Comparison of ENCODE assay signal across 17 cellular contexts in genomic region chr3:118544458-118544857, GRCh38.
DNase-seq lines count a peak whose midpoint lies in the region; ATAC-seq, FAIRE-seq and TF ChIP-seq lines count a peak whose summit lies in the region.
"Had no signal": no experiment of that assay in that cellular context is flagged by ENCODE, and none has a peak within 500 bp of the region (broad histone marks: within the 10 kb centered on the region; RNA-seq: fewer than 3 reads in every experiment).

No MANE protein-coding gene starts in this region.

- 74 to 94% (median 83%) methylated on average over 5 of the region's 5 CpGs for WGBS in heart left ventricle, 4 donors

- H3K36me3 ChIP-seq in PC-3 (ENCODE audit: low read depth, low read length) (no peaks in the 10 kb centered on the region), heart left ventricle (no peaks in the 10 kb centered on the region)
- H3K36me3 ChIP-seq: BLaER1 treated with 17β-estradiol and CSF1 and Interleukin-3, amounts not matched to agents 10 nM and 100 nM; gastrocnemius medialis; SJSA1 had no signal

- no TSS peak for BruUV-seq in PC-3 (replicated peaks; lab: Mats Ljungman, UMichigan)

- no peak for FAIRE-seq in H54 (lab: Jason Lieb, UNC)

- DNase-seq in H54 (ENCODE audit: insufficient read length, low spot score) (peak; percentile 1), PC-3 (peak; percentile 48), epithelial cell of prostate (ENCODE audit: low read depth, low spot score) (peak; percentile 60), renal cortical epithelial cell (ENCODE audit: low read depth) (peak; percentile 33), osteocyte (ENCODE audit: extremely low spot score, unreplicated experiment) (no peak), epidermal melanocyte (ENCODE audit: insufficient read length, low spot score) (no peak), heart left ventricle (no peak)
- DNase-seq: activated CD4-positive, alpha-beta T cell treated with anti-CD3 and anti-CD28 coated beads, Interleukin-2, amount 50 U/mL, for 1 hour; gastrocnemius medialis; KBM-7; midbrain; NCI-H1105 treated with DMSO at 0.1 percent for 48 hours; stimulated activated CD4-positive, alpha-beta T cell treated with anti-CD3 and anti-CD28 coated beads, Interleukin-2, amount 100 ng/mL, for 48 hours; stimulated activated CD8-positive, alpha-beta memory T cell treated with anti-CD3 and anti-CD28 coated beads, Interleukin-4, amount 100 ng/mL, for 48 hours had no signal

- no peaks in the 10 kb centered on the region for H3F3A ChIP-seq in PC-3 (ENCODE audit: low read length, unreplicated experiment)

- no peaks in the 10 kb centered on the region for H3K27me3 Mint-ChIP-seq in osteocyte (ENCODE audit: unreplicated experiment)
- H3K27me3 Mint-ChIP-seq: activated naive CD8-positive, alpha-beta T cell had no signal

- ATAC-seq in PC-3 = peak; percentile 46; the same call in 1 of the 2 replicates
- ATAC-seq in heart left ventricle = no peak
- ATAC-seq: gastrocnemius medialis had no signal

- CTCF ChIA-PET in PC-3 (lab: Charles Lee) = no interaction called here

- H4K20me1 ChIP-seq in PC-3 (ENCODE audit: low read length) = no peaks in the 10 kb centered on the region
- H4K20me1 ChIP-seq: BLaER1 treated with 17β-estradiol and CSF1 and Interleukin-3, amounts not matched to agents 10 nM and 100 nM had no signal

- POLR2A ChIA-PET in PC-3 (lab: Charles Lee; ENCODE audit: unreplicated experiment) = no interaction called here

- intact Hi-C loops in PC-3 (cut with micrococcal nuclease) = no loop called here
- intact Hi-C loops in heart left ventricle (cut with DNase I) = no loop called here

- no peaks in the 10 kb centered on the region for H3K79me2 ChIP-seq in PC-3 (ENCODE audit: low read length)

- H3K9me3 ChIP-seq in PC-3 (ENCODE audit: low read length) = peaks cover 14% of the 10 kb centered on the region; the same call in 1 of the 2 replicates
- no peaks in the 10 kb centered on the region for H3K9me3 ChIP-seq in heart left ventricle
- H3K9me3 ChIP-seq: gastrocnemius medialis, SJSA1 had no signal

- H3K36me3 Mint-ChIP-seq in osteocyte (ENCODE audit: unreplicated experiment) = no peaks in the 10 kb centered on the region
- H3K36me3 Mint-ChIP-seq: activated naive CD8-positive, alpha-beta T cell had no signal

- H3K4me1 Mint-ChIP-seq in osteocyte (ENCODE audit: unreplicated experiment) = no peaks in the 10 kb centered on the region

- TF ChIP-seq POLR2A in H54 (IDR thresholded peaks at IDR 0.05; ENCODE audit: low read depth, low read length) = no peak
- TF ChIP-seq POLR2A in heart left ventricle (IDR thresholded peaks at IDR 0.05) = no peak

- H3K27ac Mint-ChIP-seq in osteocyte (ENCODE audit: unreplicated experiment) = no peak overlapping the region
- H3K27ac Mint-ChIP-seq: activated naive CD8-positive, alpha-beta T cell had no signal

- no peak overlapping the region for H3K4me3 Mint-ChIP-seq in osteocyte (ENCODE audit: unreplicated experiment)
- H3K4me3 Mint-ChIP-seq: activated naive CD8-positive, alpha-beta T cell had no signal

- H3K9me3 Mint-ChIP-seq in osteocyte (ENCODE audit: unreplicated experiment) = no peaks in the 10 kb centered on the region

- TF ChIP-seq CTCF in PC-3 (conservative IDR thresholded peaks at IDR 0.05; ENCODE audit: low read depth, low read length) (no peak), osteocyte (IDR thresholded peaks at IDR 0.05) (no peak), heart left ventricle (IDR thresholded peaks at IDR 0.05) (no peak)

- 0 out of 2 replicates have a peak overlapping the region, but pooled peaks have one; percentile 32 for H3K27ac ChIP-seq in PC-3 (ENCODE audit: low read length)
- H3K27ac ChIP-seq in epithelial cell of prostate = peak overlapping the region; percentile 88
- H3K27ac ChIP-seq in heart left ventricle = no peak overlapping the region
- H3K27ac ChIP-seq: BLaER1 treated with 17β-estradiol and CSF1 and Interleukin-3, amounts not matched to agents 10 nM and 100 nM; gastrocnemius medialis; SJSA1 had no signal

- no peak overlapping the region for H3K4me2 ChIP-seq in PC-3 (ENCODE audit: low read length)

- H2AFZ ChIP-seq in PC-3 (ENCODE audit: low read length) = peak overlapping the region; percentile 33; the same call in 1 of the 2 replicates

- H3K9ac ChIP-seq in PC-3 (ENCODE audit: low read length) = no peak overlapping the region
- H3K9ac ChIP-seq: BLaER1 treated with 17β-estradiol and CSF1 and Interleukin-3, amounts not matched to agents 10 nM and 100 nM had no signal

- H3K4me3 ChIP-seq in PC-3 (ENCODE audit: low read length) (no peak overlapping the region), heart left ventricle (no peak overlapping the region)
- H3K4me3 ChIP-seq: BLaER1 treated with 17β-estradiol and CSF1 and Interleukin-3, amounts not matched to agents 10 nM and 100 nM; gastrocnemius medialis; SJSA1 had no signal

- no peaks in the 10 kb centered on the region for H3K9me2 ChIP-seq in PC-3 (replicated peaks; ENCODE audit: low read length)

- H3K4me1 ChIP-seq in PC-3 (ENCODE audit: insufficient read depth, low read length) (no peaks in the 10 kb centered on the region), heart left ventricle (no peaks in the 10 kb centered on the region)
- H3K4me1 ChIP-seq: gastrocnemius medialis, SJSA1 had no signal

- H3K27me3 ChIP-seq in PC-3 (ENCODE audit: low read length) (no peaks in the 10 kb centered on the region), heart left ventricle (no peaks in the 10 kb centered on the region)
- H3K27me3 ChIP-seq: BLaER1 treated with 17β-estradiol and CSF1 and Interleukin-3, amounts not matched to agents 10 nM and 100 nM; gastrocnemius medialis; SJSA1 had no signal

Comparison
In these comparisons a context has a peak if more than half of its experiments do, and no peak if none do; other contexts are left out.
1. DNase-seq: peak in H54 (single experiment), PC-3 (single experiment), epithelial cell of prostate (single experiment) and renal cortical epithelial cell (single experiment); none in osteocyte (single experiment), epidermal melanocyte (single experiment) and heart left ventricle (0 of 5).
2. H3K27ac ChIP-seq: peak in PC-3 (single experiment) and epithelial cell of prostate (single experiment); none in heart left ventricle (0 of 12).